1 cellular context compared by ENCODE assay signal in genomic region chr2:206158563-206159345, GRCh38.
A peak's percentile ranks its signal among the peaks of the same experiment; 100 is the strongest.
TF ChIP-seq lines count a peak whose summit lies in the region.

No MANE protein-coding gene starts in this region.

TF ChIP-seq in HepG2, 621 proteins besides CTCF, POLR2A, EP300 and RAD21 (continued from another document and continues in another):
- TF ChIP-seq THAP7 (CRISPR knock-in tag; IDR thresholded peaks at IDR 0.05) (peak; percentile 21; the same call in 1 of the 2 replicates), SP2 (CRISPR knock-in tag; IDR thresholded peaks at IDR 0.05) (no peak), U2AF2 (IDR thresholded peaks at IDR 0.05; ENCODE audit: low read depth, low read length) (no peak), ZNF496 (CRISPR knock-in tag; IDR thresholded peaks at IDR 0.05; ENCODE audit: insufficient replicate concordance) (no peak), IKZF1 (IDR thresholded peaks at IDR 0.05) (no peak), ZNF567 (CRISPR knock-in tag; IDR thresholded peaks at IDR 0.05; ENCODE audit: borderline replicate concordance) (no peak), ZMAT3 (CRISPR knock-in tag; conservative IDR thresholded peaks at IDR 0.05) (no peak), ZNF75D (CRISPR knock-in tag; IDR thresholded peaks at IDR 0.05; ENCODE audit: borderline replicate concordance) (0 out of 2 replicates have a peak, but pooled peaks have one; percentile 44), AFF4 (CRISPR knock-in tag; IDR thresholded peaks at IDR 0.05) (no peak), BORCS8-MEF2B (CRISPR knock-in tag; IDR thresholded peaks at IDR 0.05) (no peak), ZFP91 (CRISPR knock-in tag; IDR thresholded peaks at IDR 0.05; ENCODE audit: borderline replicate concordance) (no peak), ZNF256 (CRISPR knock-in tag; conservative IDR thresholded peaks at IDR 0.05) (0 out of 2 replicates have a peak, but pooled peaks have one; percentile 9), ZNF737 (CRISPR knock-in tag; IDR thresholded peaks at IDR 0.05; ENCODE audit: borderline replicate concordance) (0 out of 2 replicates have a peak, but pooled peaks have one; percentile 70), HNRNPK (IDR thresholded peaks at IDR 0.05; ENCODE audit: low read depth, low read length, poor library complexity, severe bottlenecking) (no peak), ZNF556 (CRISPR knock-in tag; IDR thresholded peaks at IDR 0.05; ENCODE audit: borderline replicate concordance) (peak; percentile 20; the same call in 1 of the 2 replicates), ARID2 (CRISPR knock-in tag; IDR thresholded peaks at IDR 0.05; ENCODE audit: borderline replicate concordance) (peak; percentile 32; the same call in 1 of the 2 replicates), NCOA1 (CRISPR knock-in tag; IDR thresholded peaks at IDR 0.05) (peak; percentile 32; the same call in 1 of the 2 replicates), RARG (CRISPR knock-in tag; IDR thresholded peaks at IDR 0.05; ENCODE audit: low read depth) (peak; percentile 88; the same call in 1 of the 2 replicates), ARNT2 (CRISPR knock-in tag; IDR thresholded peaks at IDR 0.05; ENCODE audit: low read depth) (no peak), ZNF275 (CRISPR knock-in tag; IDR thresholded peaks at IDR 0.05; ENCODE audit: borderline replicate concordance) (no peak), FOXM1 (CRISPR knock-in tag; IDR thresholded peaks at IDR 0.05) (no peak), ZNF18 (CRISPR knock-in tag; IDR thresholded peaks at IDR 0.05; ENCODE audit: insufficient replicate concordance) (no peak), MNT (IDR thresholded peaks at IDR 0.05) (no peak), HNRNPL (IDR thresholded peaks at IDR 0.05; ENCODE audit: low read depth, low read length) (no peak), ZNF691 (CRISPR knock-in tag; IDR thresholded peaks at IDR 0.05; ENCODE audit: borderline replicate concordance, low read depth) (peak; percentile 35; the same call in 1 of the 2 replicates), ZNF281 (CRISPR knock-in tag; IDR thresholded peaks at IDR 0.05; ENCODE audit: borderline replicate concordance) (no peak), ZXDC (CRISPR knock-in tag; IDR thresholded peaks at IDR 0.05) (peak; percentile 65; the same call in 1 of the 2 replicates), GRHL1 (CRISPR knock-in tag; conservative IDR thresholded peaks at IDR 0.05) (no peak), ETV5 (CRISPR knock-in tag; IDR thresholded peaks at IDR 0.05; ENCODE audit: borderline replicate concordance) (no peak), KLF13 (CRISPR knock-in tag; IDR thresholded peaks at IDR 0.05) (peak; percentile 88; the same call in 1 of the 2 replicates), DZIP1 (CRISPR knock-in tag; IDR thresholded peaks at IDR 0.05) (peak; percentile 63; the same call in 1 of the 2 replicates)
